15 cellular contexts compared by ENCODE assay signal in the genomic region with DNA sequence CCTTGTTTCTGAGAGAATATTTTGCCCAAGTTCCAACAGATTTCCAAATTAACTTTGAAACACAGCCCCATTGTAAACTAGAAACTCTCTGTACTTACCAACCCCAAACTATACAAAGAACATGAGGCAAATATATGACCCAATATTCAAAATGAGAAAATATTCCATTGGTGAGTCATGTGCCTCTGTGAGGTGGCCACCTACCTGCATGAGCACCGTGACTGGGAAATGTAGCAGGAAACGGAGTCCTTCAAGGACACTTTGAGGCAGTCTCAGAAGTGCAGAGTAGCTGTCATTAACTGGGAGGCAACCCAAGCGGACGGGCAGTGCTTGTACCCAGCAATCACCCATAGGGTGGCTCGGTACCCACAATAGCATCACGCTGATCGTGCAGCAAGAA.
DNase-seq lines count a peak whose midpoint lies in the region; ATAC-seq and TF ChIP-seq lines count a peak whose summit lies in the region.
"Had no signal": no experiment of that assay in that cellular context is flagged by ENCODE, and none has a peak within 500 bp of the region (broad histone marks: within the 10 kb centered on the region; RNA-seq: fewer than 3 reads in every experiment).

No MANE protein-coding gene starts in this region.

- RAD21 ChIA-PET in HCT116 (lab: Charles Lee; ENCODE audit: low non-redundant PET in 1 of 2, low total read pairs in 2 of 2, uncharacterized antibody in 2 of 2, unreplicated experiment in 2 of 2): no interaction called here

- H3K27ac ChIP-seq in HCT116 (ENCODE audit: low read depth, low read length): no peak overlapping the region
- H3K27ac ChIP-seq in PC-3 (ENCODE audit: low read length): no peak overlapping the region
- H3K27ac ChIP-seq: A549, KMS-11 had no signal

- H3K79me2 ChIP-seq in HCT116 (ENCODE audit: insufficient read depth, low read length) (no peaks in the 10 kb centered on the region), PC-3 (ENCODE audit: low read length) (no peaks in the 10 kb centered on the region)

- intact Hi-C loops in HCT116 (cut with micrococcal nuclease): no loop called here
- intact Hi-C loops in PC-3 (cut with micrococcal nuclease): no loop called here

- CTCF ChIA-PET in HCT116 (lab: Charles Lee): no interaction called here
- CTCF ChIA-PET in PC-3 (lab: Charles Lee): no interaction called here

- no peak for DNase-seq in HCT116 (ENCODE audit: low read depth, low spot score)
- DNase-seq in PC-3: peak; percentile 20
- DNase-seq in renal cortical epithelial cell (ENCODE audit: low read depth): peak; percentile 4
- no peak for DNase-seq in stimulated activated naive CD8-positive, alpha-beta T cell treated with anti-CD3 and anti-CD28 coated beads, Interleukin-15, Interleukin-2, amounts not matched to agents 100 U/mL and 50 U/mL, for 24 hours
- no peak for DNase-seq in A172 (ENCODE audit: low spot score)
- DNase-seq: AML-193; CD4-positive, alpha-beta memory T cell; DMS79 treated with DMSO at 0.1 percent for 48 hours; GF-D8 had no signal

- H3K9ac ChIP-seq in HCT116 (ENCODE audit: low read length) (no peak overlapping the region), PC-3 (ENCODE audit: low read length) (no peak overlapping the region)
- H3K9ac ChIP-seq: KMS-11 had no signal

- H3K27me3 ChIP-seq in HCT116 (ENCODE audit: insufficient read depth, low read length) (no peaks in the 10 kb centered on the region), PC-3 (ENCODE audit: low read length) (no peaks in the 10 kb centered on the region)

- H3K4me3 ChIP-seq in HCT116 (replicated peaks in 1 of 2; ENCODE audit: low read depth in 1 of 2, low read length in 2 of 2) (no peak overlapping the region), PC-3 (ENCODE audit: low read length) (no peak overlapping the region)
- H3K4me3 ChIP-seq: A549, HAP-1 had no signal

- TF ChIP-seq RAD21 in HCT116 (IDR thresholded peaks at IDR 0.05; ENCODE audit: low read depth): no peak

- H3F3A ChIP-seq in PC-3 (ENCODE audit: low read length, unreplicated experiment): no peaks in the 10 kb centered on the region

- H3K36me3 ChIP-seq in HCT116 (ENCODE audit: control insufficient read depth in 1 of 2, insufficient read depth in 2 of 2, low read length in 2 of 2) (no peaks in the 10 kb centered on the region), PC-3 (ENCODE audit: low read depth, low read length) (no peaks in the 10 kb centered on the region)
- H3K36me3 ChIP-seq: HAP-1 had no signal

- no peak for TF ChIP-seq POLR2A in HCT116 (IDR thresholded peaks at IDR 0.05; ENCODE audit: borderline replicate concordance, extremely low read depth, insufficient read depth, insufficient read length)

- H3K9me2 ChIP-seq in HCT116 (ENCODE audit: insufficient read depth): no peaks in the 10 kb centered on the region
- no peaks in the 10 kb centered on the region for H3K9me2 ChIP-seq in PC-3 (replicated peaks; ENCODE audit: low read length)

- BruUV-seq in HCT116 (replicated peaks; lab: Mats Ljungman, UMichigan) (no TSS peak), PC-3 (replicated peaks; lab: Mats Ljungman, UMichigan) (no TSS peak)

- POLR2A ChIA-PET in HCT116 (lab: Charles Lee) (no interaction called here), PC-3 (lab: Charles Lee; ENCODE audit: unreplicated experiment) (no interaction called here)

- TF ChIP-seq CTCF in HCT116 (IDR thresholded peaks at IDR 0.05 in 2 of 3, conservative IDR thresholded peaks at IDR 0.05 in 1 of 3; ENCODE audit: borderline replicate concordance in 1 of 3, insufficient read depth in 1 of 3, low read depth in 2 of 3, low read length in 2 of 3) (no peak), PC-3 (conservative IDR thresholded peaks at IDR 0.05; ENCODE audit: low read depth, low read length) (no peak)

- H4K20me1 ChIP-seq in HCT116 (ENCODE audit: insufficient read depth) (no peaks in the 10 kb centered on the region), PC-3 (ENCODE audit: low read length) (no peaks in the 10 kb centered on the region)

- H3K4me2 ChIP-seq in HCT116 (ENCODE audit: low read length): no peak overlapping the region
- H3K4me2 ChIP-seq in PC-3 (ENCODE audit: low read length): no peak overlapping the region
- H3K4me2 ChIP-seq: A549, KMS-11 had no signal

- ATAC-seq in HCT116 (no peak), PC-3 (no peak), esophagus mucosa (peak; percentile 59), HG02588 (IDR thresholded peaks at IDR 0.05; ENCODE audit: unreplicated experiment) (no peak), GM21786 (IDR thresholded peaks at IDR 0.05; ENCODE audit: unreplicated experiment) (no peak)
- ATAC-seq in stimulated activated naive CD8-positive, alpha-beta T cell treated with anti-CD3 and anti-CD28 coated beads, Interleukin-15, Interleukin-2, amounts not matched to agents 100 U/mL and 50 U/mL, for 24 hours: no peak
- ATAC-seq: A549 had no signal

- H3K4me1 ChIP-seq in HCT116 (ENCODE audit: control insufficient read depth in 1 of 2, insufficient read depth in 2 of 2, low read length in 2 of 2): peaks cover 0 to 5% of the 10 kb centered on the region in 2 experiments; a peak in 1 of 4 replicates
- H3K4me1 ChIP-seq in PC-3 (ENCODE audit: insufficient read depth, low read length): peaks cover 11% of the 10 kb centered on the region; the same call in 1 of the 2 replicates
- H3K4me1 ChIP-seq: A549 had no signal

- H3K9me3 ChIP-seq in HCT116 (ENCODE audit: control insufficient read depth in 1 of 2, insufficient read depth in 1 of 2, low read depth in 1 of 2, low read length in 2 of 2) (no peaks in the 10 kb centered on the region), PC-3 (ENCODE audit: low read length) (no peaks in the 10 kb centered on the region)
- H3K9me3 ChIP-seq: A549, HAP-1 had no signal

- H2AFZ ChIP-seq in HCT116 (ENCODE audit: low read depth, low read length, poor library complexity, severe bottlenecking) (no peak overlapping the region), PC-3 (ENCODE audit: low read length) (no peak overlapping the region)

TF ChIP-seq in HCT116, 20 proteins besides CTCF, POLR2A, EP300 and RAD21:
- TF ChIP-seq SIN3A (IDR thresholded peaks at IDR 0.05; ENCODE audit: low read depth) (no peak), FOSL1 (IDR thresholded peaks at IDR 0.05; ENCODE audit: low read depth) (peak; percentile 23; the same call in 1 of the 2 replicates)

Comparison
In these comparisons a context has a peak if more than half of its experiments do, and no peak if none do; other contexts are left out.
1. DNase-seq: peak in PC-3 (single experiment) and renal cortical epithelial cell (single experiment); none in HCT116 (single experiment), stimulated activated naive CD8-positive, alpha-beta T cell treated with anti-CD3 and anti-CD28 coated beads, Interleukin-15, Interleukin-2, amounts not matched to agents 100 U/mL and 50 U/mL, for 24 hours (single experiment) and A172 (single experiment).